ENCODE assay signal across 11 cellular contexts in the genomic region with DNA sequence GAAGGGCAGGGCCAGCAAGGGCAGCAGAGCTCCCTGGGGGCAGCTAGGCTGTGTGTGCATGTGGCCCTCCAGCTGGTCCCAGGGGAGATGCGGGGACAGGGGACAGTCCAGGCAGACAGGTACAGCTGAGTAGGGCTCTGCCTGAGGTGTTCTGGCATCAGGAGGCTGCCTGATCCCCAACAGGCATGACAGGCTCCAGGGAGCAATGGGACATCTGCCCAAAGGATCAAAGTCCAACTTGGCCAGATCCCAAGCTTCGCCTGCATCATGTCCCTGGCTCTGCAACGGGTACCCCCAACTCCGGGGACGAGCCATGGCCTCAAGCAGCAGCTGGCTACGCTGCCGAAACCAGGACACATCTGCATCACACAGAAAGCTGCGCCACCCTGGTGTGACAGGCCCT. TPM values are rescaled to one million over a fixed set of nuclear protein-coding genes. Genes with fewer than 3 reads are reported as not detected.
DNase-seq lines count a peak whose midpoint lies in the region; ATAC-seq and TF ChIP-seq lines count a peak whose summit lies in the region.
"Had no signal": no experiment of that assay in that cellular context is flagged by ENCODE, and none has a peak within 500 bp of the region (broad histone marks: within the 10 kb centered on the region; RNA-seq: fewer than 3 reads in every experiment).

No MANE protein-coding gene starts in this region.

- peak overlapping the region; percentile 92 to 95 for H3K27ac ChIP-seq in liver (ENCODE audit: low read depth in 1 of 2, low read length in 2 of 2)
- H3K27ac ChIP-seq in temporal lobe (ENCODE audit: low read depth, low read length): peak overlapping the region; percentile 99

- H3K36me3 Mint-ChIP-seq in activated CD8-positive, alpha-beta memory T cell treated with anti-CD3 and anti-CD28 coated beads, Interleukin-2, amount 10 ng/mL, durations not matched to agents 7 days and 5 days: peaks cover 47% of the 10 kb centered on the region
- H3K36me3 Mint-ChIP-seq in activated CD8-positive, alpha-beta T cell treated with anti-CD3 and anti-CD28 coated beads, Interleukin-2, amount 10 ng/mL, durations not matched to agents 7 days and 5 days (ENCODE audit: low read depth): peaks cover 70% of the 10 kb centered on the region

- peaks cover 24 to 70% (median 55%) of the 10 kb centered on the region in 4 donors for H3K4me1 ChIP-seq in liver (ENCODE audit: control insufficient read depth in 4 of 4, insufficient read depth in 4 of 4, low read length in 3 of 4)

- ATAC-seq in activated CD8-positive, alpha-beta memory T cell treated with anti-CD3 and anti-CD28 coated beads, Interleukin-2, amount 10 ng/mL, durations not matched to agents 7 days and 5 days: no peak
- ATAC-seq in activated CD8-positive, alpha-beta T cell treated with anti-CD3 and anti-CD28 coated beads, Interleukin-2, amount 10 ng/mL, durations not matched to agents 7 days and 5 days: no peak
- no peak for ATAC-seq in GM21526 (IDR thresholded peaks at IDR 0.05; ENCODE audit: low FRiP score, unreplicated experiment)

- H3K4me3 ChIP-seq in liver (ENCODE audit: low read depth in 1 of 3, low read length in 3 of 3): no peak overlapping the region
- H3K4me3 ChIP-seq: lung had no signal

- POLR2A ChIA-PET in activated CD8-positive, alpha-beta T cell treated with anti-CD3 and anti-CD28 coated beads, Interleukin-2, amount 10 ng/mL, durations not matched to agents 7 days and 5 days (lab: Charles Lee): interaction anchor here (0.7 to 3.5 kb wide), 4 partner anchors 10 to 165 kb away, joined by 3 to 44 read pairs (median 4); partner anchors contain the start of genes ATRIP and SHISA5

- peaks cover 53% of the 10 kb centered on the region for H3K4me1 Mint-ChIP-seq in activated CD8-positive, alpha-beta memory T cell treated with anti-CD3 and anti-CD28 coated beads, Interleukin-2, amount 10 ng/mL, durations not matched to agents 7 days and 5 days
- peaks cover 57% of the 10 kb centered on the region for H3K4me1 Mint-ChIP-seq in activated CD8-positive, alpha-beta T cell treated with anti-CD3 and anti-CD28 coated beads, Interleukin-2, amount 10 ng/mL, durations not matched to agents 7 days and 5 days (ENCODE audit: low read depth)

- CTCF ChIA-PET in activated CD8-positive, alpha-beta memory T cell treated with anti-CD3 and anti-CD28 coated beads, Interleukin-2, amount 10 ng/mL, durations not matched to agents 7 days and 5 days (lab: Charles Lee): interaction anchor here (1.1 to 9.7 kb wide), 4 partner anchors 8 to 81 kb away, joined by 3 to 101 read pairs (median 9); partner anchors contain the start of gene SHISA5
- CTCF ChIA-PET in activated CD8-positive, alpha-beta T cell treated with anti-CD3 and anti-CD28 coated beads, Interleukin-2, amount 10 ng/mL, durations not matched to agents 7 days and 5 days (lab: Charles Lee): interaction anchor here (0.9 to 1.3 kb wide), 3 partner anchors 32 to 81 kb away, joined by 3 to 8 read pairs (median 4); no protein-coding TSS in a partner anchor

- H3K36me3 ChIP-seq in liver (ENCODE audit: control insufficient read depth in 4 of 4, insufficient read depth in 3 of 4, low read depth in 1 of 4, low read length in 3 of 4): peaks cover 0 to 5% (median 0%) of the 10 kb centered on the region in 4 donors

- no peaks in the 10 kb centered on the region for H3K27me3 ChIP-seq in liver (ENCODE audit: control insufficient read depth in 4 of 4, insufficient read depth in 4 of 4, low read length in 3 of 4)

- no peaks in the 10 kb centered on the region for H3K9me3 ChIP-seq in liver (ENCODE audit: control insufficient read depth in 4 of 4, low read length in 3 of 4)

- no peaks in the 10 kb centered on the region for H3K27me3 Mint-ChIP-seq in activated CD8-positive, alpha-beta memory T cell treated with anti-CD3 and anti-CD28 coated beads, Interleukin-2, amount 10 ng/mL, durations not matched to agents 7 days and 5 days
- H3K27me3 Mint-ChIP-seq in activated CD8-positive, alpha-beta T cell treated with anti-CD3 and anti-CD28 coated beads, Interleukin-2, amount 10 ng/mL, durations not matched to agents 7 days and 5 days (ENCODE audit: low read depth): no peaks in the 10 kb centered on the region

- no peak overlapping the region for H3K9ac ChIP-seq in liver (ENCODE audit: low read depth in 1 of 2, low read length in 2 of 2)

- peak overlapping the region; percentile 88 for H3K4me3 Mint-ChIP-seq in activated CD8-positive, alpha-beta memory T cell treated with anti-CD3 and anti-CD28 coated beads, Interleukin-2, amount 10 ng/mL, durations not matched to agents 7 days and 5 days
- H3K4me3 Mint-ChIP-seq in activated CD8-positive, alpha-beta T cell treated with anti-CD3 and anti-CD28 coated beads, Interleukin-2, amount 10 ng/mL, durations not matched to agents 7 days and 5 days: peak overlapping the region; percentile 96

- WGBS in liver: 44% methylated on average over 8 of the region's 8 CpGs

- TF ChIP-seq CTCF in liver (IDR thresholded peaks at IDR 0.05; ENCODE audit: low read depth, low read length, missing input control): no peak

- no peak for DNase-seq in activated CD8-positive, alpha-beta memory T cell treated with anti-CD3 and anti-CD28 coated beads, Interleukin-2, amount 10 ng/mL, durations not matched to agents 7 days and 5 days
- no peak for DNase-seq in activated CD8-positive, alpha-beta memory T cell treated with anti-CD3 and anti-CD28 coated beads, Interleukin-2, amount 50 U/mL, for 4 hours
- DNase-seq in activated CD8-positive, alpha-beta T cell treated with anti-CD3 and anti-CD28 coated beads, Interleukin-2, amount 10 ng/mL, durations not matched to agents 7 days and 5 days: no peak
- DNase-seq in SKM-1 (lab: John Stamatoyannopoulos, UW; ENCODE audit: unreplicated experiment) (no peak), Ammon's horn (ENCODE audit: low spot score) (no peak)
- DNase-seq: dermis blood vessel endothelial cell, NCI-H1417 had no signal

- H3K9me3 Mint-ChIP-seq in activated CD8-positive, alpha-beta memory T cell treated with anti-CD3 and anti-CD28 coated beads, Interleukin-2, amount 10 ng/mL, durations not matched to agents 7 days and 5 days (ENCODE audit: low read depth): no peaks in the 10 kb centered on the region
- H3K9me3 Mint-ChIP-seq in activated CD8-positive, alpha-beta T cell treated with anti-CD3 and anti-CD28 coated beads, Interleukin-2, amount 10 ng/mL, durations not matched to agents 7 days and 5 days (ENCODE audit: insufficient read depth): no peaks in the 10 kb centered on the region

- H3K27ac Mint-ChIP-seq in activated CD8-positive, alpha-beta memory T cell treated with anti-CD3 and anti-CD28 coated beads, Interleukin-2, amount 10 ng/mL, durations not matched to agents 7 days and 5 days: peak overlapping the region; percentile 99
- H3K27ac Mint-ChIP-seq in activated CD8-positive, alpha-beta T cell treated with anti-CD3 and anti-CD28 coated beads, Interleukin-2, amount 10 ng/mL, durations not matched to agents 7 days and 5 days: peak overlapping the region; percentile 97

- TF ChIP-seq RAD21 in liver (IDR thresholded peaks at IDR 0.05): peak in 1 of 2 donors; percentile 42

TF ChIP-seq in liver, 16 proteins besides CTCF, POLR2A, EP300 and RAD21 (continues in another document):
- TF ChIP-seq GABPA (IDR thresholded peaks at IDR 0.05 in 1 of 2, conservative IDR thresholded peaks at IDR 0.05 in 1 of 2) (no peak), EGR1 (IDR thresholded peaks at IDR 0.05; ENCODE audit: low read depth in 2 of 2) (peak in 1 of 2 donors; percentile 24), HNF4A (conservative IDR thresholded peaks at IDR 0.05) (peak; percentile 93 to 97), SP1 (IDR thresholded peaks at IDR 0.05) (peak; percentile 74), RXRA (IDR thresholded peaks at IDR 0.05) (peak; percentile 43 to 78), YY1 (IDR thresholded peaks at IDR 0.05) (no peak), FOXA1 (IDR thresholded peaks at IDR 0.05) (no peak), HNF4G (IDR thresholded peaks at IDR 0.05) (peak; percentile 88)
- TF ChIP-seq, protein P1, sequence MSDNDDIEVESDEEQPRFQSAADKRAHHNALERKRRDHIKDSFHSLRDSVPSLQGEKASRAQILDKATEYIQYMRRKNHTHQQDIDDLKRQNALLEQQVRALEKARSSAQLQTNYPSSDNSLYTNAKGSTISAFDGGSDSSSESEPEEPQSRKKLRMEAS (IDR thresholded peaks at IDR 0.05): peak; percentile 31

RNA-seq across cellular contexts. Expression of gene ATRIP, which starts 21.8 kb away (rescaled TPM):
- 10 to 100 TPM; 20.9 to 21.2 TPM for total RNA-seq in activated CD8-positive, alpha-beta memory T cell treated with anti-CD3 and anti-CD28 coated beads, Interleukin-2, amount 10 ng/mL, durations not matched to agents 7 days and 5 days
- total RNA-seq in activated CD8-positive, alpha-beta T cell treated with anti-CD3 and anti-CD28 coated beads, Interleukin-2, amount 10 ng/mL, durations not matched to agents 7 days and 5 days: 10 to 100 TPM; 18.8 to 20.3 TPM
- total RNA-seq in liver: 1 to 10 TPM; 3.3 to 4.6 TPM
- polyA plus RNA-seq in liver: 1 to 10 TPM; 1.7 to 2.5 TPM
- 4.7 TPM for total RNA-seq in temporal lobe

RNA-seq across cellular contexts. Expression of gene TMA7, which starts 28.3 kb away (rescaled TPM):
- total RNA-seq in activated CD8-positive, alpha-beta memory T cell treated with anti-CD3 and anti-CD28 coated beads, Interleukin-2, amount 10 ng/mL, durations not matched to agents 7 days and 5 days: 100 to 1,000 TPM; 219 to 298 TPM
- total RNA-seq in activated CD8-positive, alpha-beta T cell treated with anti-CD3 and anti-CD28 coated beads, Interleukin-2, amount 10 ng/mL, durations not matched to agents 7 days and 5 days: 100 to 1,000 TPM; 339 to 364 TPM
- total RNA-seq in liver: 10 to 100 TPM; 75.2 to 92.0 TPM
- polyA plus RNA-seq in liver: 100 to 1,000 TPM; 134 to 241 TPM
- total RNA-seq in temporal lobe: 120 TPM

RNA-seq across cellular contexts. Expression of gene CCDC51, which starts 28.4 kb away (rescaled TPM):
- 10 to 100 TPM; 18.4 to 21.9 TPM for total RNA-seq in activated CD8-positive, alpha-beta memory T cell treated with anti-CD3 and anti-CD28 coated beads, Interleukin-2, amount 10 ng/mL, durations not matched to agents 7 days and 5 days
- total RNA-seq in activated CD8-positive, alpha-beta T cell treated with anti-CD3 and anti-CD28 coated beads, Interleukin-2, amount 10 ng/mL, durations not matched to agents 7 days and 5 days: 10 to 100 TPM; 16.3 to 16.5 TPM
- total RNA-seq in liver (10 to 100 TPM in 1 of 2 donors, 1 to 10 TPM in 1; 7.9 to 12.7 TPM), temporal lobe (7.4 TPM)
- 10 to 100 TPM in 1 of 2 donors, 1 to 10 TPM in 1; 9.2 to 13.7 TPM for polyA plus RNA-seq in liver

RNA-seq across cellular contexts. Expression of gene SHISA5, which starts 35.6 kb away (rescaled TPM):
- 100 to 1,000 TPM; 198 to 313 TPM for total RNA-seq in activated CD8-positive, alpha-beta memory T cell treated with anti-CD3 and anti-CD28 coated beads, Interleukin-2, amount 10 ng/mL, durations not matched to agents 7 days and 5 days
- total RNA-seq in activated CD8-positive, alpha-beta T cell treated with anti-CD3 and anti-CD28 coated beads, Interleukin-2, amount 10 ng/mL, durations not matched to agents 7 days and 5 days: 100 to 1,000 TPM; 195 to 201 TPM
- total RNA-seq in liver (10 to 100 TPM; 40.7 to 50.3 TPM), temporal lobe (47.5 TPM)
- 100 to 1,000 TPM; 101 to 104 TPM for polyA plus RNA-seq in liver

RNA-seq across cellular contexts. Expression of gene PLXNB1, which starts 38.4 kb away (rescaled TPM):
- total RNA-seq in activated CD8-positive, alpha-beta memory T cell treated with anti-CD3 and anti-CD28 coated beads, Interleukin-2, amount 10 ng/mL, durations not matched to agents 7 days and 5 days: 1 to 10 TPM; 1.8 to 4.0 TPM
- total RNA-seq in activated CD8-positive, alpha-beta T cell treated with anti-CD3 and anti-CD28 coated beads, Interleukin-2, amount 10 ng/mL, durations not matched to agents 7 days and 5 days: 1 to 10 TPM in 1 of 2 experiments, under 1 TPM in 1; 0.76 to 1.7 TPM
- total RNA-seq in liver (100 to 1,000 TPM in 1 of 2 donors, 10 to 100 TPM in 1; 90.0 to 204 TPM), temporal lobe (50.9 TPM)
- polyA plus RNA-seq in liver: 10 to 100 TPM; 38.1 to 55.7 TPM
